22 cellular contexts compared by ENCODE assay signal in the genomic region with DNA sequence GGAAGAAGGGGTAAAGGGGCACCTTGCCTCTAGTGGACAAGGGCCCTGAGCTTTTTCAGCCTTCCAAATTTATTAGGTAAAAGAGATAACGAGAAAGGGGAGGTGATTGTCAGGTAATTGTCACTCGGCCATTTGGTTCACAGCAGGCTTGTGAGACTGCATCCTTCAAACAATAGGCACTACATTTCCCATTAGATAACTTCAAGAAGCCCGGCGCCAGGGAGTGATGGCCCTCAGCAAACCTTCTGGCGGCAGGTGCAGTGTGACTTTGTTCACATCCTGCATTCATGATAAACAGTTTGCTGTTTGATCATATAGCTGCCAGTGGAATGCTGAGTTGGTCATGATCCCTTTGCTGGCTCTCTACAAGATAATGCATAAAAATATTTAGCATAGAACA.
"Had no signal": no experiment of that assay in that cellular context is flagged by ENCODE, and none has a peak within 500 bp of the region (broad histone marks: within the 10 kb centered on the region; RNA-seq: fewer than 3 reads in every experiment).

No MANE protein-coding gene starts in this region.

- H3K27ac ChIP-seq: gastrocnemius medialis, lower lobe of right lung, prostate gland, right atrium auricular region, skin epidermis, spleen, testis, tibial artery had no signal

- H3K27me3 ChIP-seq: gastrocnemius medialis, right atrium auricular region, spleen, testis, tibial artery had no signal

- H3K36me3 Mint-ChIP-seq: naive B cell; stimulated activated memory B cell treated with anti-CD40 and anti-IgM and Interleukin-4, amounts not matched to agents 10 μg/mL and 1 μg/mL and 100 μg/mL, for 72 hours; type B pancreatic cell had no signal

- H3K27me3 Mint-ChIP-seq: effector memory CD8-positive, alpha-beta T cell; naive B cell; stimulated activated memory B cell treated with anti-CD40 and anti-IgM and Interleukin-4, amounts not matched to agents 10 μg/mL and 1 μg/mL and 100 μg/mL, for 72 hours; type B pancreatic cell had no signal

- H3K4me1 Mint-ChIP-seq: naive B cell; stimulated activated memory B cell treated with anti-CD40 and anti-IgM and Interleukin-4, amounts not matched to agents 10 μg/mL and 1 μg/mL and 100 μg/mL, for 72 hours had no signal

- DNase-seq: cortex of kidney; effector memory CD8-positive, alpha-beta T cell; foreskin fibroblast; gastrocnemius medialis; head of caudate nucleus; left ventricle myocardium superior; lower lobe of right lung; mucosa of descending colon; naive B cell; nucleus accumbens; spleen; stimulated activated CD4-positive, alpha-beta T cell treated with anti-CD3 and anti-CD28 coated beads, Interleukin-4, amount 100 ng/mL, for 4 hours; stimulated activated naive CD8-positive, alpha-beta T cell treated with anti-CD3 and anti-CD28 coated beads, Interleukin-15, Interleukin-2, amounts not matched to agents 100 U/mL and 50 U/mL, for 24 hours; substantia nigra; testis; tibial artery had no signal

- ATAC-seq: effector memory CD8-positive, alpha-beta T cell; gastrocnemius medialis; left ventricle myocardium superior; lower lobe of right lung; mucosa of descending colon; stimulated activated memory B cell treated with anti-CD40 and anti-IgM and Interleukin-4, amounts not matched to agents 10 μg/mL and 1 μg/mL and 100 μg/mL, for 72 hours; stimulated activated naive CD8-positive, alpha-beta T cell treated with anti-CD3 and anti-CD28 coated beads, Interleukin-15, Interleukin-2, amounts not matched to agents 100 U/mL and 50 U/mL, for 24 hours had no signal

- H3K36me3 ChIP-seq: gastrocnemius medialis, lower lobe of right lung, prostate gland, right atrium auricular region, spleen, tibial artery had no signal

- H3K4me3 Mint-ChIP-seq: effector memory CD8-positive, alpha-beta T cell; naive B cell; nephron; stimulated activated memory B cell treated with anti-CD40 and anti-IgM and Interleukin-4, amounts not matched to agents 10 μg/mL and 1 μg/mL and 100 μg/mL, for 72 hours; type B pancreatic cell had no signal

- H3K27ac Mint-ChIP-seq: effector memory CD8-positive, alpha-beta T cell; naive B cell; nephron; stimulated activated memory B cell treated with anti-CD40 and anti-IgM and Interleukin-4, amounts not matched to agents 10 μg/mL and 1 μg/mL and 100 μg/mL, for 72 hours; type B pancreatic cell had no signal

- H3K9me3 ChIP-seq: gastrocnemius medialis, lower lobe of right lung, mucosa of descending colon, prostate gland, right atrium auricular region, spleen, testis, tibial artery had no signal

- H3K4me1 ChIP-seq: gastrocnemius medialis, lower lobe of right lung, prostate gland, right atrium auricular region, spleen, testis, tibial artery had no signal

- H3K9me3 Mint-ChIP-seq: nephron, type B pancreatic cell had no signal

- H3K4me3 ChIP-seq: gastrocnemius medialis, lower lobe of right lung, mucosa of descending colon, prostate gland, right atrium auricular region, skin epidermis, spleen, testis, tibial artery had no signal
